ENCODE assay signal across 1 cellular context in genomic region chr17:29434550-29434949, GRCh38.
TF ChIP-seq lines count a peak whose summit lies in the region.

No MANE protein-coding gene starts in this region.

TF ChIP-seq in GM23338, 12 proteins besides CTCF, POLR2A, EP300 and RAD21 (continued from another document):
- TF ChIP-seq ETS1 (IDR thresholded peaks at IDR 0.05) (no peak), ZNF331 (CRISPR knock-in tag; IDR thresholded peaks at IDR 0.05; ENCODE audit: low read depth) (no peak), ZNF114 (CRISPR knock-in tag; IDR thresholded peaks at IDR 0.05) (no peak)
TF ChIP-seq in GM23338: peak in this region for 0.
